9 cellular contexts compared by ENCODE assay signal in the genomic region with DNA sequence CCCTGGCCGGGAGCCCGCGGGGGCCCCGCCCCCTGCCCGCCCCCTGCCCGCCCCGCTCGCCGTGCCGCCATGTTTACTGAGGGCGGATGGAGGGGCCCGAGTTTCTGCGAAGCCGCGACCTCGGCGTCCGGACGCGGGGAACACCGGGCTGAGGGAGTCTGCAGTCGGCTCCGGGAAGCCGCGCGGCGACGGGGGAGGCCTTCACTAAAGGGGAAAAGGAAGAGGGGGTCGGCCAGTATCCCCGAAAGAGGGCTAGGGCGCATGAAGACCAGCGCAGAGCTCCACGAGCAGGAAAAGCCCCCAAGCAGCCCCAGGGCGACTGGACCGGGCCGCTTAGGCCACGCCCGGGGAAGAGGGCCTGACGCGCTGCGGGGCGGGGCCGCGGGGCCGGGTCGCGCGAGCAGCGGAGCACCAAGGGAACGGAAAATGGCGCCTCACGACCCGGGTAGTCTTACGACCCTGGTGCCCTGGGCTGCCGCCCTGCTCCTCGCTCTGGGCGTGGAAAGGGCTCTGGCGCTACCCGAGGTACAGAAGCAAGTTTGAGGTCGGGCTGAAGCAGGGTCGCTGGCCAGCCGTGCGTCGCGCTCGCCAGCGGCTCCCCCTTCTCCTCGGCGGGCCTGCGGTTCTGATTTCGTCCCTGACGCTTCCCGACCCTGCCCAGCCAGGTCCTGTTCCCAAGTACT. TPM values are rescaled to one million over a fixed set of nuclear protein-coding genes. Genes with fewer than 3 reads are reported as not detected.
A peak's percentile ranks its signal among the peaks of the same experiment; 100 is the strongest.
DNase-seq lines count a peak whose midpoint lies in the region; ATAC-seq, FAIRE-seq and TF ChIP-seq lines count a peak whose summit lies in the region.
"Had no signal": no experiment of that assay in that cellular context is flagged by ENCODE, and none has a peak within 500 bp of the region (broad histone marks: within the 10 kb centered on the region; RNA-seq: fewer than 3 reads in every experiment).

A gene with protein sequence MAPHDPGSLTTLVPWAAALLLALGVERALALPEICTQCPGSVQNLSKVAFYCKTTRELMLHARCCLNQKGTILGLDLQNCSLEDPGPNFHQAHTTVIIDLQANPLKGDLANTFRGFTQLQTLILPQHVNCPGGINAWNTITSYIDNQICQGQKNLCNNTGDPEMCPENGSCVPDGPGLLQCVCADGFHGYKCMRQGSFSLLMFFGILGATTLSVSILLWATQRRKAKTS (plus strand): TSS at position 99 of the 683 bp plus-strand sequence. CDS start 328 bp downstream, at position 427.
A gene (minus strand): TSS at position 326 of the 683 bp plus-strand sequence. CDS start 4,618 bp downstream, outside the sequence.

- H3K9ac ChIP-seq in kidney (ENCODE audit: low read length in 2 of 2) = peak within 1 kb of the TSS; percentile 94 to 97

- peak within 1 kb of the TSS; percentile 97 to 98 for H3K27ac ChIP-seq in kidney (ENCODE audit: low read depth in 2 of 2, low read length in 2 of 2)

- no peak for FAIRE-seq in kidney (lab: Jason Lieb, UNC)
- FAIRE-seq: TTC549 had no signal

- DNase-seq in Ammon's horn (ENCODE audit: low spot score) (peak; percentile 92), GM19238 (ENCODE audit: insufficient read length, low spot score) (peak; percentile 97), NCI-H460 (ENCODE audit: extremely low read depth, low read depth) (peak; percentile 84), cerebellar cortex (ENCODE audit: low spot score) (peak; percentile 86), kidney (peak; percentile 96)
- peak; percentile 84 for DNase-seq in activated CD4-positive, alpha-beta T cell treated with anti-CD3 and anti-CD28 coated beads for 1 hour
- peak; percentile 81 to 85 for DNase-seq in stimulated activated CD4-positive, alpha-beta T cell treated with anti-CD3 and anti-CD28 coated beads, Interleukin-15, amount 100 ng/mL, for 1 hour (ENCODE audit: low read depth in 1 of 2, low spot score in 1 of 2)

- H3K4me1 ChIP-seq in kidney (ENCODE audit: control insufficient read depth in 1 of 2, insufficient read depth in 1 of 2, low read depth in 1 of 2, low read length in 2 of 2) = peaks cover 5 to 8% of the 10 kb centered on the region in 2 donors

- no peak for TF ChIP-seq CTCF in kidney (IDR thresholded peaks at IDR 0.05; ENCODE audit: borderline replicate concordance, extremely low read depth, insufficient read depth)

- peaks cover 4 to 15% of the 10 kb centered on the region in 2 donors for H3K36me3 ChIP-seq in kidney (ENCODE audit: control insufficient read depth in 1 of 2, insufficient read depth in 2 of 2, low read length in 2 of 2)

- peak within 1 kb of the TSS; percentile 87 to 92 for H3K4me3 ChIP-seq in kidney (ENCODE audit: low read length in 2 of 2)

- intact Hi-C loops in kidney (cut with DNase I) = no loop called here

- no peaks in the 10 kb centered on the region for H3K9me3 ChIP-seq in kidney (ENCODE audit: control insufficient read depth in 1 of 2, low read length in 2 of 2)

- peak; percentile 83 for ATAC-seq in HG03432 (IDR thresholded peaks at IDR 0.05; ENCODE audit: unreplicated experiment)

RNA-seq across cellular contexts. Expression of the first gene that starts in this region (rescaled TPM):
- 219 and 271 TPM in 2 replicates for total RNA-seq in NCI-H460 (2014; rRNA removed; shearing (Covaris generic))
- polyA plus RNA-seq in NCI-H460 (2014; cell fraction: nucleus; rRNA removed) = 244 and 273 TPM in 2 replicates
- total RNA-seq in kidney = 119 TPM
- polyA plus RNA-seq in kidney (ENCODE audit: insufficient read depth, low read depth, low replicate concordance) = 279 TPM

RNA-seq across cellular contexts. Expression of the second gene that starts in this region (rescaled TPM):
- total RNA-seq in NCI-H460 (2014; rRNA removed; shearing (Covaris generic)) = 49.7 and 51.8 TPM in 2 replicates
- 148 and 151 TPM in 2 replicates for polyA plus RNA-seq in NCI-H460 (2014; cell fraction: nucleus; rRNA removed)
- 27.8 TPM for total RNA-seq in kidney
- polyA plus RNA-seq in kidney (ENCODE audit: insufficient read depth, low read depth, low replicate concordance) = 10.8 TPM

Comparison
In these comparisons a context has a peak if more than half of its experiments do, and no peak if none do; other contexts are left out.
1. Peak in every context shown above with its lines: DNase-seq, ATAC-seq, H3K4me3 ChIP-seq and H3K27ac ChIP-seq.